In genomic region chr5:37554938-37555337, GRCh38 we compare ENCODE assay signal across 9 cellular contexts.
DNase-seq lines count a peak whose midpoint lies in the region; ATAC-seq and TF ChIP-seq lines count a peak whose summit lies in the region.
"Had no signal": no experiment of that assay in that cellular context is flagged by ENCODE, and none has a peak within 500 bp of the region (broad histone marks: within the 10 kb centered on the region; RNA-seq: fewer than 3 reads in every experiment).

No MANE protein-coding gene starts in this region.

- no peaks in the 10 kb centered on the region for H3K27me3 ChIP-seq in Caco-2 (replicated peaks; ENCODE audit: control insufficient read depth, insufficient read depth, low read length)
- H3K27me3 ChIP-seq in HCT116 (ENCODE audit: insufficient read depth, low read length): no peaks in the 10 kb centered on the region
- no peaks in the 10 kb centered on the region for H3K27me3 ChIP-seq in esophagus squamous epithelium

- H3K79me2 ChIP-seq in HCT116 (ENCODE audit: insufficient read depth, low read length): no peaks in the 10 kb centered on the region
- H3K79me2 ChIP-seq: parathyroid adenoma had no signal

- H3K27ac Mint-ChIP-seq in Caco-2 (ENCODE audit: unreplicated experiment): no peak overlapping the region
- no peak overlapping the region for H3K27ac Mint-ChIP-seq in activated CD8-positive, alpha-beta memory T cell treated with anti-CD3 and anti-CD28 coated beads, Interleukin-2, amount 10 ng/mL, durations not matched to agents 7 days and 5 days

- no peak for TF ChIP-seq POLR2A in HCT116 (IDR thresholded peaks at IDR 0.05; ENCODE audit: borderline replicate concordance, extremely low read depth, insufficient read depth, insufficient read length)
- TF ChIP-seq POLR2A in esophagus squamous epithelium (IDR thresholded peaks at IDR 0.05): no peak

- H3K9ac ChIP-seq in HCT116 (ENCODE audit: low read length): no peak overlapping the region
- H3K9ac ChIP-seq: parathyroid adenoma had no signal

- POLR2A ChIA-PET in Caco-2 (lab: Charles Lee): no interaction called here
- POLR2A ChIA-PET in HCT116 (lab: Charles Lee): no interaction called here

- no peak overlapping the region for H3K4me3 ChIP-seq in Caco-2 (ENCODE audit: low read depth, low read length)
- H3K4me3 ChIP-seq in HCT116 (replicated peaks in 1 of 2; ENCODE audit: low read depth in 1 of 2, low read length in 2 of 2): no peak overlapping the region
- H3K4me3 ChIP-seq in esophagus squamous epithelium: no peak overlapping the region

- intact Hi-C loops in Caco-2 (cut with micrococcal nuclease; ENCODE audit: unreplicated experiment) (loop anchor here (2.0 kb wide), 1 partner anchor 142 kb away; no protein-coding TSS in a partner anchor), HCT116 (cut with micrococcal nuclease) (no loop called here), left colon (cut with DNase I, micrococcal nuclease) (no loop called here), esophagus squamous epithelium (cut with DNase I) (no loop called here)

- BruUV-seq in Caco-2 (replicated peaks; lab: Mats Ljungman, UMichigan) (no TSS peak), HCT116 (replicated peaks; lab: Mats Ljungman, UMichigan) (no TSS peak)

- peaks cover 10% of the 10 kb centered on the region for H3K4me1 Mint-ChIP-seq in Caco-2 (ENCODE audit: low read depth, unreplicated experiment)
- peaks cover 6% of the 10 kb centered on the region for H3K4me1 Mint-ChIP-seq in activated CD8-positive, alpha-beta memory T cell treated with anti-CD3 and anti-CD28 coated beads, Interleukin-2, amount 10 ng/mL, durations not matched to agents 7 days and 5 days

- WGBS in esophagus squamous epithelium, 2 donors: 0 to 71% methylated on average over 1 of the region's 1 CpG

- H3K4me1 ChIP-seq in Caco-2 (peaks cover 9% of the 10 kb centered on the region; the same call in 1 of the 2 replicates), HCT116 (ENCODE audit: control insufficient read depth in 1 of 2, insufficient read depth in 2 of 2, low read length in 2 of 2) (no peaks in the 10 kb centered on the region), esophagus squamous epithelium (peaks cover 0 to 4% (median 0%) of the 10 kb centered on the region in 3 donors)
- H3K4me1 ChIP-seq: parathyroid adenoma had no signal

- peaks cover 10% of the 10 kb centered on the region for H3K9me3 Mint-ChIP-seq in Caco-2 (ENCODE audit: unreplicated experiment)
- H3K9me3 Mint-ChIP-seq in activated CD8-positive, alpha-beta memory T cell treated with anti-CD3 and anti-CD28 coated beads, Interleukin-2, amount 10 ng/mL, durations not matched to agents 7 days and 5 days (ENCODE audit: low read depth): no peaks in the 10 kb centered on the region

- CTCF ChIA-PET in Caco-2 (lab: Charles Lee): interaction anchor here (0.6 to 1.2 kb wide), 2 partner anchors 21 to 142 kb away, joined by 3 read pairs; no protein-coding TSS in a partner anchor
- CTCF ChIA-PET in HCT116 (lab: Charles Lee): interaction anchor here (1.0 to 1.6 kb wide), 7 partner anchors 9 to 142 kb away, joined by 3 to 8 read pairs (median 3); no protein-coding TSS in a partner anchor
- CTCF ChIA-PET in activated CD8-positive, alpha-beta memory T cell treated with anti-CD3 and anti-CD28 coated beads, Interleukin-2, amount 10 ng/mL, durations not matched to agents 7 days and 5 days (lab: Charles Lee): interaction anchor here (1.0 to 1.2 kb wide), 2 partner anchors 10 to 12 kb away, joined by 3 to 4 read pairs; no protein-coding TSS in a partner anchor

- ATAC-seq in HCT116: peak; percentile 40; the same call in 1 of the 2 replicates
- peak; percentile 50 for ATAC-seq in left colon
- no peak for ATAC-seq in GM21529 (IDR thresholded peaks at IDR 0.05; ENCODE audit: unreplicated experiment)
- no peak for ATAC-seq in activated CD8-positive, alpha-beta memory T cell treated with anti-CD3 and anti-CD28 coated beads, Interleukin-2, amount 10 ng/mL, durations not matched to agents 7 days and 5 days

- TF ChIP-seq CTCF in Caco-2 (IDR thresholded peaks at IDR 0.05; ENCODE audit: insufficient read depth in 1 of 2, low read depth in 1 of 2, low read length in 1 of 2, severe bottlenecking in 1 of 2, unreplicated experiment in 1 of 2) (peak; percentile 34 to 51), HCT116 (IDR thresholded peaks at IDR 0.05 in 2 of 3, conservative IDR thresholded peaks at IDR 0.05 in 1 of 3; ENCODE audit: borderline replicate concordance in 1 of 3, insufficient read depth in 1 of 3, low read depth in 2 of 3, low read length in 2 of 3) (peak; percentile 61 to 76 (median 74); a peak in 5 of 6 replicates), esophagus squamous epithelium (IDR thresholded peaks at IDR 0.05) (peak in 2 of 6 experiments; percentile 10 to 57)

- no peaks in the 10 kb centered on the region for H4K20me1 ChIP-seq in HCT116 (ENCODE audit: insufficient read depth)

- in situ Hi-C loops in SK-MEL-5 (cut with HindIII; ENCODE audit: low pct_unique_long_range_greater_than_20kb, low sequenced_read_pairs): no loop called here

- H3K9me3 ChIP-seq in Caco-2: no peaks in the 10 kb centered on the region
- peaks cover 0 to 8% of the 10 kb centered on the region in 2 experiments; a peak in 1 of 4 replicates for H3K9me3 ChIP-seq in HCT116 (ENCODE audit: control insufficient read depth in 1 of 2, insufficient read depth in 1 of 2, low read depth in 1 of 2, low read length in 2 of 2)
- H3K9me3 ChIP-seq in esophagus squamous epithelium: no peaks in the 10 kb centered on the region

- H3K27ac ChIP-seq in HCT116 (ENCODE audit: low read depth, low read length): no peak overlapping the region
- no peak overlapping the region for H3K27ac ChIP-seq in esophagus squamous epithelium
- H3K27ac ChIP-seq: parathyroid adenoma had no signal

- RAD21 ChIA-PET in HCT116 (lab: Charles Lee; ENCODE audit: low non-redundant PET in 1 of 2, low total read pairs in 2 of 2, uncharacterized antibody in 2 of 2, unreplicated experiment in 2 of 2): no interaction called here

- H3K4me2 ChIP-seq in HCT116 (ENCODE audit: low read length): no peak overlapping the region

- no peaks in the 10 kb centered on the region for H3K9me2 ChIP-seq in HCT116 (ENCODE audit: insufficient read depth)

- H3K36me3 Mint-ChIP-seq in Caco-2 (ENCODE audit: insufficient read depth, unreplicated experiment): no peaks in the 10 kb centered on the region
- H3K36me3 Mint-ChIP-seq in activated CD8-positive, alpha-beta memory T cell treated with anti-CD3 and anti-CD28 coated beads, Interleukin-2, amount 10 ng/mL, durations not matched to agents 7 days and 5 days: peaks cover 9% of the 10 kb centered on the region

- DNase-seq in Caco-2: peak in 1 of 2 experiments; percentile 5
- no peak for DNase-seq in HCT116 (ENCODE audit: low read depth, low spot score)
- peak; percentile 66 for DNase-seq in SK-MEL-5 (ENCODE audit: low read depth, low spot score)
- DNase-seq in left colon: no peak
- no peak for DNase-seq in activated CD8-positive, alpha-beta memory T cell treated with anti-CD3 and anti-CD28 coated beads, Interleukin-2, amount 10 ng/mL, durations not matched to agents 7 days and 5 days
- no peak for DNase-seq in esophagus squamous epithelium (lab: John Stamatoyannopoulos, UW)
- no peak for DNase-seq in stimulated activated CD4-positive, alpha-beta T cell treated with anti-CD3 and anti-CD28 coated beads, Interleukin-4, amount 100 ng/mL, for 1 hour

- no peak overlapping the region for H2AFZ ChIP-seq in HCT116 (ENCODE audit: low read depth, low read length, poor library complexity, severe bottlenecking)
- H2AFZ ChIP-seq: parathyroid adenoma had no signal

- H3K36me3 ChIP-seq in Caco-2 (ENCODE audit: control insufficient read depth, insufficient read depth, low read length): no peaks in the 10 kb centered on the region
- no peaks in the 10 kb centered on the region; a peak in 1 of 4 replicates for H3K36me3 ChIP-seq in HCT116 (ENCODE audit: control insufficient read depth in 1 of 2, insufficient read depth in 2 of 2, low read length in 2 of 2)
- H3K36me3 ChIP-seq in esophagus squamous epithelium: no peaks in the 10 kb centered on the region

- H3K27me3 Mint-ChIP-seq in Caco-2 (ENCODE audit: insufficient read depth, unreplicated experiment): no peaks in the 10 kb centered on the region
- no peaks in the 10 kb centered on the region for H3K27me3 Mint-ChIP-seq in activated CD8-positive, alpha-beta memory T cell treated with anti-CD3 and anti-CD28 coated beads, Interleukin-2, amount 10 ng/mL, durations not matched to agents 7 days and 5 days

- TF ChIP-seq RAD21 in HCT116 (IDR thresholded peaks at IDR 0.05; ENCODE audit: low read depth): peak; percentile 58

- H3K4me3 Mint-ChIP-seq in Caco-2 (ENCODE audit: unreplicated experiment): no peak overlapping the region
- no peak overlapping the region for H3K4me3 Mint-ChIP-seq in activated CD8-positive, alpha-beta memory T cell treated with anti-CD3 and anti-CD28 coated beads, Interleukin-2, amount 10 ng/mL, durations not matched to agents 7 days and 5 days

TF ChIP-seq in HCT116, 20 proteins besides CTCF, POLR2A, EP300 and RAD21:
- no peak for TF ChIP-seq ELF1 (IDR thresholded peaks at IDR 0.05; ENCODE audit: borderline replicate concordance, low read depth)
- TF ChIP-seq ATF3 (IDR thresholded peaks at IDR 0.05): no peak
- TF ChIP-seq EZH2 (IDR thresholded peaks at IDR 0.05): no peak
- no peak for TF ChIP-seq ZBTB33 (IDR thresholded peaks at IDR 0.05; ENCODE audit: extremely low read depth, insufficient replicate concordance, low read length)
- TF ChIP-seq SP1 (IDR thresholded peaks at IDR 0.05; ENCODE audit: low read depth): no peak
- TF ChIP-seq EZH2phosphoT487 (IDR thresholded peaks at IDR 0.05; ENCODE audit: borderline replicate concordance): no peak

Comparison
In these comparisons a context has a peak if more than half of its experiments do, and no peak if none do; other contexts are left out.
1. ATAC-seq: peak in HCT116 (single experiment) and left colon (single experiment); none in GM21529 (single experiment) and activated CD8-positive, alpha-beta memory T cell treated with anti-CD3 and anti-CD28 coated beads, Interleukin-2, amount 10 ng/mL, durations not matched to agents 7 days and 5 days (single experiment).